Comparison of ENCODE assay signal across 1 cellular context in genomic region chr2:43424262-43425207, GRCh38.
TF ChIP-seq lines count a peak whose summit lies in the region.

No MANE protein-coding gene starts in this region.

TF ChIP-seq in HepG2, 621 proteins besides CTCF, POLR2A, EP300 and RAD21 (continued from another document and continues in another):
- TF ChIP-seq RERE (CRISPR knock-in tag; IDR thresholded peaks at IDR 0.05; ENCODE audit: low read depth) = peak; percentile 73; the same call in 1 of the 2 replicates
- no peak for TF ChIP-seq TBP (CRISPR knock-in tag; IDR thresholded peaks at IDR 0.05)
- no peak for TF ChIP-seq PLRG1 (conservative IDR thresholded peaks at IDR 0.05)
- TF ChIP-seq, protein P1, sequence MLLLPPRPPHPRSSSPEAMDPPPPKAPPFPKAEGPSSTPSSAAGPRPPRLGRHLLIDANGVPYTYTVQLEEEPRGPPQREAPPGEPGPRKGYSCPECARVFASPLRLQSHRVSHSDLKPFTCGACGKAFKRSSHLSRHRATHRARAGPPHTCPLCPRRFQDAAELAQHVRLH (CRISPR knock-in tag; IDR thresholded peaks at IDR 0.05; ENCODE audit: borderline replicate concordance, low read depth) = no peak
- no peak; the same call in 1 of the 2 replicates for TF ChIP-seq ZBED4 (CRISPR knock-in tag; IDR thresholded peaks at IDR 0.05; ENCODE audit: borderline replicate concordance)
- 0 out of 2 replicates have a peak, but pooled peaks have one; percentile 51 for TF ChIP-seq ZNF788 (CRISPR knock-in tag; IDR thresholded peaks at IDR 0.05; ENCODE audit: borderline replicate concordance)
- no peak for TF ChIP-seq ATM (IDR thresholded peaks at IDR 0.05; ENCODE audit: borderline replicate concordance)
- TF ChIP-seq PAWR (CRISPR knock-in tag; IDR thresholded peaks at IDR 0.05; ENCODE audit: borderline replicate concordance) = no peak
- TF ChIP-seq TMF1 (CRISPR knock-in tag; IDR thresholded peaks at IDR 0.05; ENCODE audit: low read depth) = no peak
- TF ChIP-seq, protein P2, sequence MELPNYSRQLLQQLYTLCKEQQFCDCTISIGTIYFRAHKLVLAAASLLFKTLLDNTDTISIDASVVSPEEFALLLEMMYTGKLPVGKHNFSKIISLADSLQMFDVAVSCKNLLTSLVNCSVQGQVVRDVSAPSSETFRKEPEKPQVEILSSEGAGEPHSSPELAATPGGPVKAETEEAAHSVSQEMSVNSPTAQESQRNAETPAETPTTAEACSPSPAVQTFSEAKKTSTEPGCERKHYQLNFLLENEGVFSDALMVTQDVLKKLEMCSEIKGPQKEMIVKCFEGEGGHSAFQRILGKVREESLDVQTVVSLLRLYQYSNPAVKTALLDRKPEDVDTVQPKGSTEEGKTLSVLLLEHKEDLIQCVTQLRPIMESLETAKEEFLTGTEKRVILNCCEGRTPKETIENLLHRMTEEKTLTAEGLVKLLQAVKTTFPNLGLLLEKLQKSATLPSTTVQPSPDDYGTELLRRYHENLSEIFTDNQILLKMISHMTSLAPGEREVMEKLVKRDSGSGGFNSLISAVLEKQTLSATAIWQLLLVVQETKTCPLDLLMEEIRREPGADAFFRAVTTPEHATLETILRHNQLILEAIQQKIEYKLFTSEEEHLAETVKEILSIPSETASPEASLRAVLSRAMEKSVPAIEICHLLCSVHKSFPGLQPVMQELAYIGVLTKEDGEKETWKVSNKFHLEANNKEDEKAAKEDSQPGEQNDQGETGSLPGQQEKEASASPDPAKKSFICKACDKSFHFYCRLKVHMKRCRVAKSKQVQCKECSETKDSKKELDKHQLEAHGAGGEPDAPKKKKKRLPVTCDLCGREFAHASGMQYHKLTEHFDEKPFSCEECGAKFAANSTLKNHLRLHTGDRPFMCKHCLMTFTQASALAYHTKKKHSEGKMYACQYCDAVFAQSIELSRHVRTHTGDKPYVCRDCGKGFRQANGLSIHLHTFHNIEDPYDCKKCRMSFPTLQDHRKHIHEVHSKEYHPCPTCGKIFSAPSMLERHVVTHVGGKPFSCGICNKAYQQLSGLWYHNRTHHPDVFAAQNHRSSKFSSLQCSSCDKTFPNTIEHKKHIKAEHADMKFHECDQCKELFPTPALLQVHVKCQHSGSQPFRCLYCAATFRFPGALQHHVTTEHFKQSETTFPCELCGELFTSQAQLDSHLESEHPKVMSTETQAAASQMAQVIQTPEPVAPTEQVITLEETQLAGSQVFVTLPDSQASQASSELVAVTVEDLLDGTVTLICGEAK (IDR thresholded peaks at IDR 0.05) = no peak
- TF ChIP-seq, protein P2 (CRISPR knock-in tag; IDR thresholded peaks at IDR 0.05) = no peak
- no peak for TF ChIP-seq ZNF550 (CRISPR knock-in tag; IDR thresholded peaks at IDR 0.05; ENCODE audit: borderline replicate concordance)
- TF ChIP-seq TCF12 (IDR thresholded peaks at IDR 0.05) = no peak
- no peak for TF ChIP-seq TCF12 (CRISPR knock-in tag; IDR thresholded peaks at IDR 0.05)
- TF ChIP-seq, protein P3, sequence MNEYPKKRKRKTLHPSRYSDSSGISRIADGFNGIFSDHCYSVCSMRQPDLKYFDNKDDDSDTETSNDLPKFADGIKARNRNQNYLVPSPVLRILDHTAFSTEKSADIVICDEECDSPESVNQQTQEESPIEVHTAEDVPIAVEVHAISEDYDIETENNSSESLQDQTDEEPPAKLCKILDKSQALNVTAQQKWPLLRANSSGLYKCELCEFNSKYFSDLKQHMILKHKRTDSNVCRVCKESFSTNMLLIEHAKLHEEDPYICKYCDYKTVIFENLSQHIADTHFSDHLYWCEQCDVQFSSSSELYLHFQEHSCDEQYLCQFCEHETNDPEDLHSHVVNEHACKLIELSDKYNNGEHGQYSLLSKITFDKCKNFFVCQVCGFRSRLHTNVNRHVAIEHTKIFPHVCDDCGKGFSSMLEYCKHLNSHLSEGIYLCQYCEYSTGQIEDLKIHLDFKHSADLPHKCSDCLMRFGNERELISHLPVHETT (CRISPR knock-in tag; conservative IDR thresholded peaks at IDR 0.05) = no peak
- no peak for TF ChIP-seq NKX3-1 (CRISPR knock-in tag; IDR thresholded peaks at IDR 0.05)
- TF ChIP-seq STAG1 (CRISPR knock-in tag; IDR thresholded peaks at IDR 0.05) = no peak; the same call in 1 of the 2 replicates
- no peak for TF ChIP-seq ZNF468 (CRISPR knock-in tag; IDR thresholded peaks at IDR 0.05)
- peak; percentile 87 for TF ChIP-seq ASH2L (IDR thresholded peaks at IDR 0.05; ENCODE audit: insufficient read length, low read depth, low read length)
- 0 out of 2 replicates have a peak, but pooled peaks have one; percentile 51 for TF ChIP-seq ZNF557 (CRISPR knock-in tag; IDR thresholded peaks at IDR 0.05)
- TF ChIP-seq ELK4 (CRISPR knock-in tag; IDR thresholded peaks at IDR 0.05; ENCODE audit: borderline replicate concordance) = no peak
- TF ChIP-seq KDM4B (CRISPR knock-in tag; IDR thresholded peaks at IDR 0.05) = 0 out of 2 replicates have a peak, but pooled peaks have one; percentile 9
- TF ChIP-seq ZNF530 (CRISPR knock-in tag; IDR thresholded peaks at IDR 0.05; ENCODE audit: low read depth) = no peak
- no peak for TF ChIP-seq PRMT3 (CRISPR knock-in tag; IDR thresholded peaks at IDR 0.05; ENCODE audit: borderline replicate concordance, low read depth)
- no peak for TF ChIP-seq ARNT2 (CRISPR knock-in tag; IDR thresholded peaks at IDR 0.05; ENCODE audit: low read depth)
- TF ChIP-seq POLR2AphosphoS2 (IDR thresholded peaks at IDR 0.05; ENCODE audit: low read depth, low read length) = no peak
- no peak for TF ChIP-seq DR1 (CRISPR knock-in tag; IDR thresholded peaks at IDR 0.05)
- TF ChIP-seq LBX2 (CRISPR knock-in tag; IDR thresholded peaks at IDR 0.05; ENCODE audit: borderline replicate concordance) = no peak
- TF ChIP-seq ZNF773 (CRISPR knock-in tag; IDR thresholded peaks at IDR 0.05; ENCODE audit: borderline replicate concordance) = no peak
- TF ChIP-seq HNF4G (IDR thresholded peaks at IDR 0.05; ENCODE audit: borderline replicate concordance, low read depth, low read length) = peak; percentile 99
- TF ChIP-seq HNF4G (CRISPR knock-in tag; IDR thresholded peaks at IDR 0.05; ENCODE audit: borderline replicate concordance, low read depth) = peak; percentile 40; the same call in 1 of the 2 replicates
- TF ChIP-seq ZBTB8A (CRISPR knock-in tag; IDR thresholded peaks at IDR 0.05; ENCODE audit: borderline replicate concordance, low read depth) = no peak
- TF ChIP-seq HHEX (CRISPR knock-in tag; IDR thresholded peaks at IDR 0.05) = 0 out of 2 replicates have a peak, but pooled peaks have one; percentile 30
